28 cellular contexts compared by ENCODE assay signal in genomic region chr9:130675396-130675795, GRCh38. TPM values are rescaled to one million over a fixed set of nuclear protein-coding genes. Genes with fewer than 3 reads are reported as not detected.
"Had no signal": no experiment of that assay in that cellular context is flagged by ENCODE, and none has a peak within 500 bp of the region (broad histone marks: within the 10 kb centered on the region; RNA-seq: fewer than 3 reads in every experiment).

No MANE protein-coding gene starts in this region.

- ATAC-seq: activated CD8-positive, alpha-beta T cell treated with anti-CD3 and anti-CD28 coated beads for 36 hours; activated T-cell treated with anti-CD3 and anti-CD28 coated beads, Interleukin-2, amount 50 U/mL, for 72 hours had no signal

- H3K4me1 ChIP-seq: adrenal gland had no signal

- H3K9me3 ChIP-seq: adrenal gland had no signal

- H3K36me3 ChIP-seq: adrenal gland had no signal

- H3K27ac ChIP-seq: adrenal gland, PC-9, SK-N-MC, VCaP had no signal

- H3K27me3 ChIP-seq: adrenal gland had no signal

- H3K4me3 ChIP-seq: adrenal gland, PC-9, SK-N-MC had no signal

- DNase-seq: activated CD4-positive, alpha-beta T cell treated with anti-CD3 and anti-CD28 coated beads, Interleukin-2, amount 50 U/mL, for 1 hour; activated CD4-positive, CD25-positive, alpha-beta regulatory T cell; activated CD8-positive, alpha-beta memory T cell treated with anti-CD3 and anti-CD28 coated beads, Interleukin-2, amount 50 U/mL, for 4 hours; activated CD8-positive, alpha-beta T cell treated with anti-CD3 and anti-CD28 coated beads for 36 hours; activated gamma-delta T cell treated with Interleukin-2 at 50 U/mL for 16 hours; activated naive CD4-positive, alpha-beta T cell treated with anti-CD3 and anti-CD28 coated beads, Interleukin-2, amount 50 U/mL, for 16 hours; activated naive CD8-positive, alpha-beta T cell treated with anti-CD3 and anti-CD28 coated beads, Interleukin-2, amount 10 ng/mL, durations not matched to agents 7 days and 5 days; activated T-cell treated with anti-CD3 and anti-CD28 coated beads, Interleukin-2, amount 50 U/mL, for 72 hours; adrenal gland; central memory CD4-positive, alpha-beta T cell; KG1; NCI-H1048; NCI-H146; NCI-H2029; NCI-H2107; NCI-H2227 treated with DMSO at 0.1 percent for 48 hours; NCI-H510A; NCI-H526 treated with DMSO at 0.1 percent for 48 hours; PC-9; SIG-M5; T-helper 1 cell had no signal

RNA-seq across cellular contexts. Expression of gene PRDM12, which starts 11.0 kb away (rescaled TPM):
- total RNA-seq: activated T-cell treated with anti-CD3 and anti-CD28 coated beads, Interleukin-2, amount 50 U/mL, for 72 hours; bronchial epithelial cell; LHCN-M2; M059J; T-helper 2 cell treated with Interferon-gamma antibody and Interleukin-4, amounts not matched to agents 100 ng/mL and 5 ng/mL, for 36 hours had no signal
- polyA plus RNA-seq: IgD-negative memory B cell had no signal
